Comparison of ENCODE assay signal across 14 cellular contexts in the genomic region with DNA sequence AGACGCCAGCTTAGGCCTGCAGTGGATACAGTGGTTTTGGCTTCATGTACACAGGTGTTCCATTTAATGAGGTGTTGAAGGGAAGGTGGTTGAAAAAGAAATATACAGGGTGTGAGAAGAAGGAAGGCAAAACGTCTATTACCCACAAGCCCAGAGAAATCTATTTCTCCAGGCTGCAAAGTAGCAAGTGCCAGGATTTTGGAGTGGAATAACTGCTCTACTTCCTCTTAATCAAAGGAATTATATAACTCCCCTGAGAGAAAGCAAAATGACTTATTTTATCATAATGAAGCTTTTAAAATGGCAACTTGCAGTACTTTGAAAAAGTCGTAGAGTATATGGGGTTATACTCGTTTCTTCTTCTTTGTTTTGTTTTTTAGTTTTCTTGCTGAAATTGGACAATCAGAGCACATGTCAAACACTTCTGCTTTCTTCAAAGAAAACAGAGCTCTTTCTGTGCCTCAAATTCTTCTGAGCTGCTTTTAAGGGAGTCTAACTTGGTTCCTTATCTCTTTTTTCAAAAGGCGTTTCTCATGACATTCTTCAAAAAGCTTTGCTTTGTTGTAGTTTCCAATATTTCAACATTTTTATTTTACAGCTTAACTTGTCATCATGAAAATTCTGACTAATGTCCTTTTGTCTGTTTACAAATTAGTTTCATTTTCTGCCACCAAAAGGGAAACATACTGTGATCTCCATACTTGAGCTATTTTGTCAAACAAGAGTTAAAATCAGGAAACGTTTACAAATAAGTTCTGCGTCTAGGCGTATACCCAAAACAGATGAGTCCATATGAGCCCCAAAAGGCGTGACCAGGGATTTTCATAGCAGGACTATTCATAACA.
DNase-seq lines count a peak whose midpoint lies in the region; ATAC-seq and TF ChIP-seq lines count a peak whose summit lies in the region.
"Had no signal": no experiment of that assay in that cellular context is flagged by ENCODE, and none has a peak within 500 bp of the region (broad histone marks: within the 10 kb centered on the region; RNA-seq: fewer than 3 reads in every experiment).

No MANE protein-coding gene starts in this region.

- H3K4me1 ChIP-seq in body of pancreas, result peaks cover 18% of the 10 kb centered on the region
- H3K4me1 ChIP-seq: SJCRH30 had no signal

- peak overlapping the region in 3 of 4 donors; percentile 29 to 68 (median 31) for H3K27ac ChIP-seq in body of pancreas
- peak overlapping the region; percentile 42 for H3K27ac ChIP-seq in layer of hippocampus (ENCODE audit: low read depth, low read length)
- peak overlapping the region in 15 of 21 experiments; percentile 5 to 74 (median 48) for H3K27ac ChIP-seq in skin epidermis
- H3K27ac ChIP-seq: SJCRH30 had no signal

- H3K4me3 ChIP-seq in GM12865 (ENCODE audit: low read depth, low read length), result no peak overlapping the region
- H3K4me3 ChIP-seq in body of pancreas, result no peak overlapping the region
- H3K4me3 ChIP-seq in skin epidermis, result no peak overlapping the region
- H3K4me3 ChIP-seq: SJCRH30 had no signal

- 49 to 63% methylated on average over 9 of the region's 9 CpGs for WGBS in body of pancreas, 2 donors

- TF ChIP-seq CTCF in GM12865 (IDR thresholded peaks at IDR 0.05; ENCODE audit: insufficient read depth, low read depth, low read length, missing control alignments), result no peak
- no peak for TF ChIP-seq CTCF in body of pancreas (IDR thresholded peaks at IDR 0.05)

- no peaks in the 10 kb centered on the region for H3K36me3 ChIP-seq in body of pancreas (replicated peaks in 1 of 2; ENCODE audit: insufficient read depth in 1 of 2, low read depth in 2 of 2)
- H3K36me3 ChIP-seq: SJCRH30 had no signal

- no peaks in the 10 kb centered on the region for H3K9me3 ChIP-seq in body of pancreas
- H3K9me3 ChIP-seq: SJCRH30 had no signal

- DNase-seq in GM12865 (ENCODE audit: low read depth), result peak; percentile 30
- DNase-seq in body of pancreas, result no peak
- no peak for DNase-seq in NCI-H1930 (lab: John Stamatoyannopoulos, UW)
- DNase-seq in NCI-H69 (lab: John Stamatoyannopoulos, UW), result no peak
- no peak for DNase-seq in medulla oblongata (ENCODE audit: extremely low spot score)
- DNase-seq: activated naive CD4-positive, alpha-beta T cell treated with anti-CD3 and anti-CD28 coated beads, Interleukin-2, amount 10 ng/mL, durations not matched to agents 7 days and 5 days; effector CD8-positive, alpha-beta T cell; NCI-H446 treated with DMSO at 0.1 percent for 48 hours; nephron progenitor cell; SJCRH30; stimulated activated CD4-positive, alpha-beta T cell treated with anti-CD3 and anti-CD28 coated beads, Interleukin-2, amount 100 ng/mL, for 48 hours had no signal

- no peak for TF ChIP-seq POLR2A in body of pancreas (IDR thresholded peaks at IDR 0.05)

- H3K27me3 ChIP-seq in body of pancreas (no peaks in the 10 kb centered on the region), layer of hippocampus (ENCODE audit: control insufficient read depth, insufficient read depth, low read length) (no peaks in the 10 kb centered on the region)
- H3K27me3 ChIP-seq: SJCRH30 had no signal

- intact Hi-C loops in body of pancreas (cut with DNase I), result no loop called here

- peak; percentile 52 for ATAC-seq in body of pancreas
- ATAC-seq in GM19395 (IDR thresholded peaks at IDR 0.05; ENCODE audit: unreplicated experiment), result no peak
